3 cellular contexts compared by ENCODE assay signal in genomic region chr19:54221947-54222346, GRCh38. TPM values are rescaled to one million over a fixed set of nuclear protein-coding genes. Genes with fewer than 3 reads are reported as not detected.
"Had no signal": no experiment of that assay in that cellular context is flagged by ENCODE, and none has a peak within 500 bp of the region (broad histone marks: within the 10 kb centered on the region; RNA-seq: fewer than 3 reads in every experiment).

No MANE protein-coding gene starts in this region.

RNA-seq across cellular contexts. Expression of gene LILRB3, which starts 0.9 kb away (rescaled TPM):
- total RNA-seq: K562, M059J, SJSA1 had no signal

RNA-seq across cellular contexts. Expression of gene LILRA6, which starts 20.6 kb away (rescaled TPM):
- total RNA-seq: K562, M059J, SJSA1 had no signal
